10 cellular contexts compared by ENCODE assay signal in genomic region chr1:15426492-15427279, GRCh38. TPM values are rescaled to one million over a fixed set of nuclear protein-coding genes. Genes with fewer than 3 reads are reported as not detected.
DNase-seq lines count a peak whose midpoint lies in the region; ATAC-seq, FAIRE-seq and TF ChIP-seq lines count a peak whose summit lies in the region.
"Had no signal": no experiment of that assay in that cellular context is flagged by ENCODE, and none has a peak within 500 bp of the region (broad histone marks: within the 10 kb centered on the region; RNA-seq: fewer than 3 reads in every experiment).

No MANE protein-coding gene starts in this region.

- peak in 7 of 8 donors; percentile 31 to 53 (median 43) for ATAC-seq in heart right ventricle
- no peak for ATAC-seq in HG03280 (IDR thresholded peaks at IDR 0.05; ENCODE audit: unreplicated experiment)

- no peaks in the 10 kb centered on the region for H3K9me3 ChIP-seq in heart right ventricle
- no peaks in the 10 kb centered on the region for H3K9me3 ChIP-seq in small intestine (ENCODE audit: control insufficient read depth, low read depth)

- peak overlapping the region; percentile 52 for H3K27ac Mint-ChIP-seq in activated T-helper 1 cell treated with anti-CD3 and anti-CD28 coated beads, Interleukin-12 subunit alpha, Interleukin-12 subunit beta, Interleukin-2, Interleukin-4 antibody, amounts not matched to agents 30 ng/mL and 10 ng/mL and 1 ng/mL, durations not matched to agents 14 hours and 24 hours and 36 hours

- H3K4me3 ChIP-seq in heart right ventricle (no peak overlapping the region), small intestine (ENCODE audit: low read depth in 1 of 2, low read length in 2 of 2) (no peak overlapping the region)

- no peak for FAIRE-seq in small intestine (lab: Jason Lieb, UNC)
- FAIRE-seq: GM12891 had no signal

- H3K27ac ChIP-seq in heart right ventricle, result peak overlapping the region in 2 of 10 donors; percentile 16 to 21
- H3K27ac ChIP-seq in small intestine (ENCODE audit: low read depth in 1 of 2, low read length in 1 of 2), result peak overlapping the region; percentile 57 to 99

- H3K9me3 Mint-ChIP-seq in activated T-helper 1 cell treated with anti-CD3 and anti-CD28 coated beads, Interleukin-12 subunit alpha, Interleukin-12 subunit beta, Interleukin-2, Interleukin-4 antibody, amounts not matched to agents 30 ng/mL and 10 ng/mL and 1 ng/mL, durations not matched to agents 14 hours and 24 hours and 36 hours, result no peaks in the 10 kb centered on the region

- no peaks in the 10 kb centered on the region for H3K27me3 Mint-ChIP-seq in activated T-helper 1 cell treated with anti-CD3 and anti-CD28 coated beads, Interleukin-12 subunit alpha, Interleukin-12 subunit beta, Interleukin-2, Interleukin-4 antibody, amounts not matched to agents 30 ng/mL and 10 ng/mL and 1 ng/mL, durations not matched to agents 14 hours and 24 hours and 36 hours (ENCODE audit: insufficient read depth)

- intact Hi-C loops in activated T-helper 1 cell treated with anti-CD3 and anti-CD28 coated beads, Interleukin-12 subunit alpha, Interleukin-12 subunit beta, Interleukin-2, Interleukin-4 antibody, amounts not matched to agents 30 ng/mL and 10 ng/mL and 1 ng/mL, durations not matched to agents 14 hours and 24 hours and 36 hours (cut with micrococcal nuclease), result no loop called here
- intact Hi-C loops in heart right ventricle (cut with DNase I), result loop anchor here in 1 of 10 donors (5.0 kb wide), 1 partner anchor 99 kb away; no protein-coding TSS in a partner anchor

- H3K4me1 ChIP-seq in heart right ventricle (peaks cover 5 to 41% (median 11%) of the 10 kb centered on the region in 9 donors), small intestine (ENCODE audit: control insufficient read depth in 2 of 2, insufficient read depth in 1 of 2, low read depth in 1 of 2, low read length in 1 of 2) (peaks cover under 1 to 5% of the 10 kb centered on the region in 2 donors)

- H3K36me3 Mint-ChIP-seq in activated T-helper 1 cell treated with anti-CD3 and anti-CD28 coated beads, Interleukin-12 subunit alpha, Interleukin-12 subunit beta, Interleukin-2, Interleukin-4 antibody, amounts not matched to agents 30 ng/mL and 10 ng/mL and 1 ng/mL, durations not matched to agents 14 hours and 24 hours and 36 hours (ENCODE audit: low read depth), result peaks cover 20% of the 10 kb centered on the region

- peaks cover 0 to 65% (median 0%) of the 10 kb centered on the region in 9 donors for H3K36me3 ChIP-seq in heart right ventricle
- H3K36me3 ChIP-seq in small intestine (ENCODE audit: control insufficient read depth in 2 of 2, insufficient read depth in 2 of 2, low read length in 2 of 2), result peaks cover 4 to 5% of the 10 kb centered on the region in 2 donors

- H3K4me1 Mint-ChIP-seq in activated T-helper 1 cell treated with anti-CD3 and anti-CD28 coated beads, Interleukin-12 subunit alpha, Interleukin-12 subunit beta, Interleukin-2, Interleukin-4 antibody, amounts not matched to agents 30 ng/mL and 10 ng/mL and 1 ng/mL, durations not matched to agents 14 hours and 24 hours and 36 hours (ENCODE audit: low read depth), result peaks cover 15% of the 10 kb centered on the region

- H3K4me3 Mint-ChIP-seq in activated T-helper 1 cell treated with anti-CD3 and anti-CD28 coated beads, Interleukin-12 subunit alpha, Interleukin-12 subunit beta, Interleukin-2, Interleukin-4 antibody, amounts not matched to agents 30 ng/mL and 10 ng/mL and 1 ng/mL, durations not matched to agents 14 hours and 24 hours and 36 hours, result no peak overlapping the region

- 65 to 73% methylated on average over 30 of the region's 30 CpGs for WGBS in heart right ventricle, 2 donors
- 53 to 64% (median 64%) methylated on average over 28 to 30 of the region's 30 CpGs for WGBS in small intestine, 3 donors

- peak in 3 of 9 donors; percentile 26 to 35 (median 28) for TF ChIP-seq CTCF in heart right ventricle (IDR thresholded peaks at IDR 0.05)

- DNase-seq in HUDEP-2 (lab: John Stamatoyannopoulos, UW; ENCODE audit: unreplicated experiment in 76 of 76), result peak in 57 of 76 experiments; percentile 9 to 66 (median 43)
- no peak for DNase-seq in activated T-helper 1 cell treated with anti-CD3 and anti-CD28 coated beads, Interleukin-12 subunit alpha, Interleukin-12 subunit beta, Interleukin-2, Interleukin-4 antibody, amounts not matched to agents 30 ng/mL and 10 ng/mL and 1 ng/mL, durations not matched to agents 14 hours and 24 hours and 36 hours (ENCODE audit: low spot score)
- DNase-seq in heart right ventricle, result peak in 1 of 2 donors; percentile 26
- peak; percentile 78 for DNase-seq in small intestine
- DNase-seq in NOMO-1 (lab: John Stamatoyannopoulos, UW; ENCODE audit: unreplicated experiment in 2 of 2), result no peak
- no peak for DNase-seq in NCI-H524 (lab: John Stamatoyannopoulos, UW)
- DNase-seq in cerebellar nuclear complex (lab: John Stamatoyannopoulos, UW), result no peak
- DNase-seq: NCI-H2081 treated with DMSO at 0.1 percent for 48 hours had no signal

- H3K27me3 ChIP-seq in heart right ventricle (no peaks in the 10 kb centered on the region), small intestine (ENCODE audit: control insufficient read depth in 2 of 2, insufficient read depth in 2 of 2, low read length in 2 of 2) (no peaks in the 10 kb centered on the region)

RNA-seq across cellular contexts. Expression of gene CTRC, which starts 11.6 kb away (rescaled TPM):
- 0.29 and 0.57 TPM in 2 replicates for total RNA-seq in activated T-helper 1 cell treated with anti-CD3 and anti-CD28 coated beads, Interleukin-12 subunit alpha, Interleukin-12 subunit beta, Interleukin-2, Interleukin-4 antibody, amounts not matched to agents 30 ng/mL and 10 ng/mL and 1 ng/mL, durations not matched to agents 14 hours and 24 hours and 36 hours
- 1 to 10 TPM in 3 of 10 donors, under 1 TPM in 4, not detected in 3; 0.42 to 1.6 (median 0.93) TPM for total RNA-seq in heart right ventricle
- under 1 TPM in 1 of 2 donors, not detected in 1; 0.41 TPM for polyA plus RNA-seq in heart right ventricle
- polyA plus RNA-seq in small intestine, result 1 to 10 TPM in 2 of 3 donors, under 1 TPM in 1; 0.21 to 6.9 (median 3.8) TPM

RNA-seq across cellular contexts. Expression of gene EFHD2, which starts 17.0 kb away (rescaled TPM):
- 100 and 101 TPM in 2 replicates for total RNA-seq in activated T-helper 1 cell treated with anti-CD3 and anti-CD28 coated beads, Interleukin-12 subunit alpha, Interleukin-12 subunit beta, Interleukin-2, Interleukin-4 antibody, amounts not matched to agents 30 ng/mL and 10 ng/mL and 1 ng/mL, durations not matched to agents 14 hours and 24 hours and 36 hours
- 10 to 100 TPM in 9 of 10 donors, 1 to 10 TPM in 1; 9.4 to 32.1 (median 13.5) TPM for total RNA-seq in heart right ventricle
- 10 to 100 TPM; 20.1 to 20.2 TPM for polyA plus RNA-seq in heart right ventricle
- 100 to 1,000 TPM; 147 to 149 (median 149) TPM for polyA plus RNA-seq in small intestine

RNA-seq across cellular contexts. Expression of gene CELA2A, which starts 29.8 kb away (rescaled TPM):
- not detected in 2 replicates for total RNA-seq in activated T-helper 1 cell treated with anti-CD3 and anti-CD28 coated beads, Interleukin-12 subunit alpha, Interleukin-12 subunit beta, Interleukin-2, Interleukin-4 antibody, amounts not matched to agents 30 ng/mL and 10 ng/mL and 1 ng/mL, durations not matched to agents 14 hours and 24 hours and 36 hours
- total RNA-seq in heart right ventricle, result 1 to 10 TPM in 5 of 10 donors, under 1 TPM in 2, not detected in 3; 0.85 to 1.6 (median 1.2) TPM
- polyA plus RNA-seq in heart right ventricle, result under 1 TPM in 1 of 2 donors, not detected in 1; 0.09 TPM
- polyA plus RNA-seq in small intestine, result 1 to 10 TPM in 2 of 3 donors, not detected in 1; 1.1 to 1.6 TPM

RNA-seq across cellular contexts. Expression of gene CELA2B, which starts 49.2 kb away (rescaled TPM):
- not detected in 2 replicates for total RNA-seq in activated T-helper 1 cell treated with anti-CD3 and anti-CD28 coated beads, Interleukin-12 subunit alpha, Interleukin-12 subunit beta, Interleukin-2, Interleukin-4 antibody, amounts not matched to agents 30 ng/mL and 10 ng/mL and 1 ng/mL, durations not matched to agents 14 hours and 24 hours and 36 hours
- not detected for total RNA-seq in heart right ventricle
- polyA plus RNA-seq in heart right ventricle, result not detected
- not detected for polyA plus RNA-seq in small intestine

Comparison
In these comparisons a context has a peak if more than half of its experiments do, and no peak if none do; other contexts are left out.
1. DNase-seq: peak in HUDEP-2 (57 of 76) and small intestine (single experiment); none in activated T-helper 1 cell treated with anti-CD3 and anti-CD28 coated beads, Interleukin-12 subunit alpha, Interleukin-12 subunit beta, Interleukin-2, Interleukin-4 antibody, amounts not matched to agents 30 ng/mL and 10 ng/mL and 1 ng/mL, durations not matched to agents 14 hours and 24 hours and 36 hours (single experiment), NOMO-1 (0 of 2), NCI-H524 (0 of 2) and cerebellar nuclear complex (0 of 2).